1 cellular context compared by ENCODE assay signal in genomic region chr21:32456497-32456918, GRCh38.
TF ChIP-seq lines count a peak whose summit lies in the region.

No MANE protein-coding gene starts in this region.

TF ChIP-seq in WTC11, 78 proteins besides CTCF, POLR2A, EP300 and RAD21 (continued from another document):
- TF ChIP-seq AFF4 (CRISPR knock-in tag; IDR thresholded peaks at IDR 0.05; ENCODE audit: borderline replicate concordance) (no peak), NFYB (CRISPR knock-in tag; conservative IDR thresholded peaks at IDR 0.05; ENCODE audit: low read depth) (no peak), CREM (CRISPR knock-in tag; IDR thresholded peaks at IDR 0.05) (no peak), E2F4 (CRISPR knock-in tag; IDR thresholded peaks at IDR 0.05; ENCODE audit: borderline replicate concordance, low read depth) (no peak), ZNF671 (CRISPR knock-in tag; IDR thresholded peaks at IDR 0.05) (no peak), SP1 (CRISPR knock-in tag; conservative IDR thresholded peaks at IDR 0.05) (no peak), ZNF425 (CRISPR knock-in tag; conservative IDR thresholded peaks at IDR 0.05) (no peak)
